ENCODE assay signal across 9 cellular contexts in genomic region chr21:17793675-17794123, GRCh38. TPM values are rescaled to one million over a fixed set of nuclear protein-coding genes. Genes with fewer than 3 reads are reported as not detected.
DNase-seq lines count a peak whose midpoint lies in the region; ATAC-seq and TF ChIP-seq lines count a peak whose summit lies in the region.
"Had no signal": no experiment of that assay in that cellular context is flagged by ENCODE, and none has a peak within 500 bp of the region (broad histone marks: within the 10 kb centered on the region; RNA-seq: fewer than 3 reads in every experiment).

No MANE protein-coding gene starts in this region.

- H3K4me1 ChIP-seq in A673 (ENCODE audit: insufficient read depth, low read length, poor library complexity, severe bottlenecking) (peaks cover 13% of the 10 kb centered on the region), muscle layer of colon (ENCODE audit: insufficient read depth, low read length) (no peaks in the 10 kb centered on the region)

- intact Hi-C loops in A673 (cut with micrococcal nuclease; ENCODE audit: unreplicated experiment): no loop called here

- H3K27ac ChIP-seq in A673 (ENCODE audit: low read depth, low read length, poor library complexity, severe bottlenecking) (no peak overlapping the region), muscle layer of colon (ENCODE audit: low read depth, low read length) (peak overlapping the region; percentile 41)
- H3K27ac ChIP-seq: cardiac muscle cell had no signal

- no peak overlapping the region for H3K9ac ChIP-seq in muscle layer of colon (ENCODE audit: low read length)

- H3K36me3 Mint-ChIP-seq in activated naive CD8-positive, alpha-beta T cell treated with anti-CD3 and anti-CD28 coated beads, Interleukin-2, amount 10 ng/mL, durations not matched to agents 7 days and 5 days: peaks cover 38% of the 10 kb centered on the region

- peak overlapping the region; percentile 85 for H3K27ac Mint-ChIP-seq in activated naive CD8-positive, alpha-beta T cell treated with anti-CD3 and anti-CD28 coated beads, Interleukin-2, amount 10 ng/mL, durations not matched to agents 7 days and 5 days

- peaks cover 23% of the 10 kb centered on the region for H3K36me3 ChIP-seq in A673 (ENCODE audit: insufficient read depth, low read length, poor library complexity, severe bottlenecking)
- no peaks in the 10 kb centered on the region for H3K36me3 ChIP-seq in muscle layer of colon (ENCODE audit: insufficient read depth, low read length)

- no peaks in the 10 kb centered on the region for H3K27me3 Mint-ChIP-seq in activated naive CD8-positive, alpha-beta T cell treated with anti-CD3 and anti-CD28 coated beads, Interleukin-2, amount 10 ng/mL, durations not matched to agents 7 days and 5 days

- H3K9me3 ChIP-seq in A673 (ENCODE audit: low read depth, low read length, poor library complexity, severe bottlenecking): no peaks in the 10 kb centered on the region
- no peaks in the 10 kb centered on the region for H3K9me3 ChIP-seq in muscle layer of colon (ENCODE audit: low read length)

- H3K4me3 ChIP-seq in A673 (ENCODE audit: low read depth, low read length, poor library complexity, severe bottlenecking) (no peak overlapping the region), muscle layer of colon (ENCODE audit: low read depth in 1 of 2, low read length in 2 of 2) (peak overlapping the region; percentile 23 to 44)
- H3K4me3 ChIP-seq: cardiac muscle cell had no signal

- H3K4me1 Mint-ChIP-seq in activated naive CD8-positive, alpha-beta T cell treated with anti-CD3 and anti-CD28 coated beads, Interleukin-2, amount 10 ng/mL, durations not matched to agents 7 days and 5 days: peaks cover 57% of the 10 kb centered on the region

- TF ChIP-seq CTCF in A673 (conservative IDR thresholded peaks at IDR 0.05; ENCODE audit: low read depth, low read length): no peak

- ATAC-seq in GM18873 (IDR thresholded peaks at IDR 0.05; ENCODE audit: low FRiP score, unreplicated experiment) (peak; percentile 66), HG03139 (IDR thresholded peaks at IDR 0.05; ENCODE audit: unreplicated experiment) (peak; percentile 51)
- peak; percentile 55 for ATAC-seq in activated naive CD8-positive, alpha-beta T cell treated with anti-CD3 and anti-CD28 coated beads, Interleukin-2, amount 10 ng/mL, durations not matched to agents 7 days and 5 days (ENCODE audit: low read depth)

- BruUV-seq in A673 (replicated peaks; lab: Mats Ljungman, UMichigan): no TSS peak

- H3K27me3 ChIP-seq in A673 (replicated peaks; ENCODE audit: insufficient read depth, low read depth, low read length, poor library complexity): no peaks in the 10 kb centered on the region
- no peaks in the 10 kb centered on the region for H3K27me3 ChIP-seq in muscle layer of colon (ENCODE audit: control insufficient read depth in 1 of 2, insufficient read depth in 2 of 2, low read length in 2 of 2)
- H3K27me3 ChIP-seq: cardiac muscle cell had no signal

- no peaks in the 10 kb centered on the region for H3K9me3 Mint-ChIP-seq in activated naive CD8-positive, alpha-beta T cell treated with anti-CD3 and anti-CD28 coated beads, Interleukin-2, amount 10 ng/mL, durations not matched to agents 7 days and 5 days

- DNase-seq in A673 (ENCODE audit: low spot score) (peak; percentile 2), NCI-H1694 treated with DMSO at 0.1 percent for 48 hours (lab: John Stamatoyannopoulos, UW) (no peak), NCI-H345 (lab: John Stamatoyannopoulos, UW) (no peak), SIG-M5 treated with dmso at 0.1 percent for 504 hours (lab: John Stamatoyannopoulos, UW; ENCODE audit: unreplicated experiment) (no peak)
- DNase-seq in activated naive CD8-positive, alpha-beta T cell treated with anti-CD3 and anti-CD28 coated beads, Interleukin-2, amount 10 ng/mL, durations not matched to agents 7 days and 5 days: no peak

- peak overlapping the region; percentile 79 for H3K4me3 Mint-ChIP-seq in activated naive CD8-positive, alpha-beta T cell treated with anti-CD3 and anti-CD28 coated beads, Interleukin-2, amount 10 ng/mL, durations not matched to agents 7 days and 5 days

- POLR2A ChIA-PET in A673 (lab: Charles Lee; ENCODE audit: low non-redundant PET): no interaction called here
- POLR2A ChIA-PET in activated naive CD8-positive, alpha-beta T cell treated with anti-CD3 and anti-CD28 coated beads, Interleukin-2, amount 10 ng/mL, durations not matched to agents 7 days and 5 days (lab: Charles Lee): interaction anchor here (1.2 to 3.8 kb wide), 5 partner anchors 10 to 25 kb away, joined by 3 to 28 read pairs (median 9); partner anchors contain the start of gene C21orf91

- CTCF ChIA-PET in A673 (lab: Charles Lee): no interaction called here

RNA-seq across cellular contexts. Expression of gene C21orf91, which starts 25.5 kb away (rescaled TPM):
- total RNA-seq in A673 (2021): 23.5 and 24.5 TPM in 2 replicates
- total RNA-seq in activated naive CD8-positive, alpha-beta T cell treated with anti-CD3 and anti-CD28 coated beads, Interleukin-2, amount 10 ng/mL, durations not matched to agents 7 days and 5 days: 10 to 100 TPM; 67.9 to 75.2 TPM
